In genomic region chr1:48450505-48450904, GRCh38 we compare ENCODE assay signal across 12 cellular contexts. TPM values are rescaled to one million over a fixed set of nuclear protein-coding genes. Genes with fewer than 3 reads are reported as not detected.
DNase-seq lines count a peak whose midpoint lies in the region; ATAC-seq and TF ChIP-seq lines count a peak whose summit lies in the region.
"Had no signal": no experiment of that assay in that cellular context is flagged by ENCODE, and none has a peak within 500 bp of the region (broad histone marks: within the 10 kb centered on the region; RNA-seq: fewer than 3 reads in every experiment).

No MANE protein-coding gene starts in this region.

- no peak overlapping the region for H2AFZ ChIP-seq in PC-9

- H3K4me3 ChIP-seq in PC-9 (no peak overlapping the region), esophagus muscularis mucosa (no peak overlapping the region)
- H3K4me3 ChIP-seq: MG63, suprapubic skin had no signal

- H3K4me3 Mint-ChIP-seq in Calu3 (ENCODE audit: low read depth, unreplicated experiment): no peak overlapping the region
- H3K4me3 Mint-ChIP-seq: activated naive CD4-positive, alpha-beta T cell treated with anti-CD3 and anti-CD28 coated beads, Interleukin-2, amount 10 ng/mL, durations not matched to agents 7 days and 5 days; natural killer cell had no signal

- H3K27me3 ChIP-seq in PC-9 (ENCODE audit: insufficient read depth, low read depth) (no peaks in the 10 kb centered on the region), esophagus muscularis mucosa (no peaks in the 10 kb centered on the region)
- H3K27me3 ChIP-seq: MG63, suprapubic skin had no signal

- TF ChIP-seq EP300 in esophagus muscularis mucosa (IDR thresholded peaks at IDR 0.05): no peak

- peak; percentile 34; the same call in 1 of the 2 replicates for TF ChIP-seq CTCF in PC-9 (conservative IDR thresholded peaks at IDR 0.05)
- peak; percentile 10 to 23 (median 15) for TF ChIP-seq CTCF in esophagus muscularis mucosa (IDR thresholded peaks at IDR 0.05)
- TF ChIP-seq CTCF in Calu3 (IDR thresholded peaks at IDR 0.05; ENCODE audit: unreplicated experiment): no peak

- no peaks in the 10 kb centered on the region for H3K4me1 Mint-ChIP-seq in Calu3 (ENCODE audit: low read depth, unreplicated experiment)
- H3K4me1 Mint-ChIP-seq: activated naive CD4-positive, alpha-beta T cell treated with anti-CD3 and anti-CD28 coated beads, Interleukin-2, amount 10 ng/mL, durations not matched to agents 7 days and 5 days; natural killer cell had no signal

- no peaks in the 10 kb centered on the region for H3K36me3 Mint-ChIP-seq in Calu3 (ENCODE audit: insufficient read depth, unreplicated experiment)
- H3K36me3 Mint-ChIP-seq: activated naive CD4-positive, alpha-beta T cell treated with anti-CD3 and anti-CD28 coated beads, Interleukin-2, amount 10 ng/mL, durations not matched to agents 7 days and 5 days; natural killer cell had no signal

- DNase-seq in DMS53 treated with DMSO at 0.1 percent for 48 hours (lab: John Stamatoyannopoulos, UW; ENCODE audit: unreplicated experiment): peak; percentile 52
- no peak for DNase-seq in PC-9
- DNase-seq in esophagus muscularis mucosa (ENCODE audit: extremely low spot score): no peak
- peak; percentile 41 for DNase-seq in pons (ENCODE audit: low spot score)
- DNase-seq in activated T-cell treated with anti-CD3 and anti-CD28 coated beads, Interleukin-2, amount 50 U/mL, for 48 hours: no peak
- DNase-seq in Calu3: no peak
- DNase-seq: activated naive CD4-positive, alpha-beta T cell treated with anti-CD3 and anti-CD28 coated beads, Interleukin-2, amount 10 ng/mL, durations not matched to agents 7 days and 5 days; cortex of kidney; MG63; natural killer cell had no signal

- 100% methylated on average over 1 of the region's 1 CpG for WGBS in esophagus muscularis mucosa

- no peaks in the 10 kb centered on the region for H3K79me2 ChIP-seq in PC-9 (ENCODE audit: low read depth)

- H3K36me3 ChIP-seq in PC-9 (ENCODE audit: low read depth): no peaks in the 10 kb centered on the region
- peaks cover 5 to 19% (median 5%) of the 10 kb centered on the region in 4 donors for H3K36me3 ChIP-seq in esophagus muscularis mucosa
- H3K36me3 ChIP-seq: MG63 had no signal

- H3K9me2 ChIP-seq in PC-9 (ENCODE audit: insufficient read depth): no peaks in the 10 kb centered on the region

- no peak overlapping the region for H3K27ac Mint-ChIP-seq in Calu3 (ENCODE audit: unreplicated experiment)
- H3K27ac Mint-ChIP-seq: activated naive CD4-positive, alpha-beta T cell treated with anti-CD3 and anti-CD28 coated beads, Interleukin-2, amount 10 ng/mL, durations not matched to agents 7 days and 5 days; natural killer cell had no signal

- BruUV-seq in PC-9 (replicated peaks; lab: Mats Ljungman, UMichigan) (no TSS peak), Calu3 (replicated peaks; lab: Mats Ljungman, UMichigan) (no TSS peak)

- H3K4me1 ChIP-seq in PC-9 (replicated peaks; ENCODE audit: insufficient read depth): no peaks in the 10 kb centered on the region
- no peaks in the 10 kb centered on the region for H3K4me1 ChIP-seq in esophagus muscularis mucosa
- H3K4me1 ChIP-seq: suprapubic skin had no signal

- H3K27ac ChIP-seq in PC-9 (no peak overlapping the region), esophagus muscularis mucosa (replicated peaks in 1 of 4) (no peak overlapping the region)
- H3K27ac ChIP-seq: suprapubic skin had no signal

- no peaks in the 10 kb centered on the region for H3F3A ChIP-seq in PC-9 (ENCODE audit: insufficient read depth, low read depth)

- POLR2A ChIA-PET in PC-9 (lab: Charles Lee; ENCODE audit: unreplicated experiment): no interaction called here

- no peaks in the 10 kb centered on the region for H4K20me1 ChIP-seq in PC-9 (ENCODE audit: insufficient read depth)

- no peaks in the 10 kb centered on the region for H3K9me3 Mint-ChIP-seq in Calu3 (ENCODE audit: low read depth, unreplicated experiment)
- H3K9me3 Mint-ChIP-seq: activated naive CD4-positive, alpha-beta T cell treated with anti-CD3 and anti-CD28 coated beads, Interleukin-2, amount 10 ng/mL, durations not matched to agents 7 days and 5 days; natural killer cell had no signal

- H3K9me3 ChIP-seq in PC-9 (ENCODE audit: insufficient read depth, low read depth) (no peaks in the 10 kb centered on the region), esophagus muscularis mucosa (no peaks in the 10 kb centered on the region)
- H3K9me3 ChIP-seq: MG63, suprapubic skin had no signal

- no peaks in the 10 kb centered on the region for H3K27me3 Mint-ChIP-seq in Calu3 (ENCODE audit: unreplicated experiment)
- H3K27me3 Mint-ChIP-seq: activated naive CD4-positive, alpha-beta T cell treated with anti-CD3 and anti-CD28 coated beads, Interleukin-2, amount 10 ng/mL, durations not matched to agents 7 days and 5 days had no signal

- intact Hi-C loops in PC-9 (cut with micrococcal nuclease; ENCODE audit: unreplicated experiment): no loop called here
- intact Hi-C loops in esophagus muscularis mucosa (cut with DNase I): no loop called here
- intact Hi-C loops in Calu3 (cut with micrococcal nuclease; ENCODE audit: unreplicated experiment): no loop called here

- ATAC-seq in GM21576 (IDR thresholded peaks at IDR 0.05; ENCODE audit: unreplicated experiment): no peak
- ATAC-seq: natural killer cell had no signal

- CTCF ChIA-PET in PC-9 (lab: Charles Lee): no interaction called here
- CTCF ChIA-PET in Calu3 (lab: Charles Lee): interaction anchor here (0.7 to 1.9 kb wide), 3 partner anchors 25 to 340 kb away, joined by 3 to 6 read pairs (median 4); no protein-coding TSS in a partner anchor

- H3K4me2 ChIP-seq in PC-9: no peak overlapping the region

- TF ChIP-seq POLR2A in esophagus muscularis mucosa (IDR thresholded peaks at IDR 0.05; ENCODE audit: low read depth): no peak

RNA-seq across cellular contexts. Expression of gene SPATA6, which starts 21.5 kb away (rescaled TPM):
- total RNA-seq in PC-9 (2021): not detected in 2 replicates
- total RNA-seq in esophagus muscularis mucosa: 10 to 100 TPM; 12.4 to 21.9 (median 17.5) TPM
- 7.1 and 15.7 TPM in 2 replicates for total RNA-seq in Calu3 (2022)

Comparison
In these comparisons a context has a peak if more than half of its experiments do, and no peak if none do; other contexts are left out.
1. DNase-seq: peak in DMS53 treated with DMSO at 0.1 percent for 48 hours (single experiment) and pons (single experiment); none in PC-9 (0 of 2), esophagus muscularis mucosa (single experiment), activated T-cell treated with anti-CD3 and anti-CD28 coated beads, Interleukin-2, amount 50 U/mL, for 48 hours (0 of 2) and Calu3 (single experiment).